31 cellular contexts compared by ENCODE assay signal in the genomic region with DNA sequence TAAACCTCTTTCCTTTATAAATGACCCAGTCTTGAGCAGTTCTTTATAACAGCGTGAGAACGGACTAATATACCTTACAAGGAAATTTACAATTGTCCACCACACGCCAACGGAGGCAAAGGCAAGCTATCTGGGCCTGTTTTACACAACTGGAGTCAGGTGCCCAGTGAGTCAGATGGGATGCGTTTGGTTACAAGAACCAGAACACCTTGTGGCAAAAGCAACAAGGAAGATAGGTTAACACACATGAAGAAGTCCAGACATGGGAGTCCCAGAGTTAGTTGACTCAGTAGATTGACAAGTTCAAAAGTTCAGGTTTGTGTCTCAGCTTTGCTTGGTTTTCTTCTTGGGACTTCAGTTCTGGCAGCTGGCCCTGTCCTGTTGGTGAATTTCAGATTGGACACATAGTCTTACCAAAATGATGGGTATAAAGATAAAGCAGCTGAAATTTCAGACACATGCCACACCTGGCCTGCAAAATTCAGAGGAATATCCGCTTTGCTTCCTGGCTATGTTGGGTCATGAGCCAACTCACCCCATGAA.
"Had no signal": no experiment of that assay in that cellular context is flagged by ENCODE, and none has a peak within 500 bp of the region (broad histone marks: within the 10 kb centered on the region; RNA-seq: fewer than 3 reads in every experiment).

No MANE protein-coding gene starts in this region.

- FAIRE-seq: islet of Langerhans, kidney, urothelium cell line had no signal

- H3K36me3 Mint-ChIP-seq: immature natural killer cell; naive thymus-derived CD8-positive, alpha-beta T cell; neural progenitor cell; stimulated activated naive B cell treated with anti-CD40 and anti-IgM and Interleukin-4, amounts not matched to agents 10 μg/mL and 1 μg/mL and 100 μg/mL, for 72 hours had no signal

- ATAC-seq: left colon; left lung; lower lobe of right lung; naive thymus-derived CD8-positive, alpha-beta T cell; sciatic nerve; stimulated activated naive B cell treated with anti-CD40 and anti-IgM and Interleukin-4, amounts not matched to agents 10 μg/mL and 1 μg/mL and 100 μg/mL, for 72 hours; stimulated activated naive CD8-positive, alpha-beta T cell treated with anti-CD3 and anti-CD28 coated beads, Interleukin-15, Interleukin-2, amounts not matched to agents 100 U/mL and 50 U/mL, for 24 hours; upper lobe of right lung had no signal

- H3K4me3 Mint-ChIP-seq: immature natural killer cell; naive thymus-derived CD8-positive, alpha-beta T cell; nephron; neural progenitor cell; stimulated activated naive B cell treated with anti-CD40 and anti-IgM and Interleukin-4, amounts not matched to agents 10 μg/mL and 1 μg/mL and 100 μg/mL, for 72 hours had no signal

- DNase-seq: hypothalamus; immature natural killer cell; kidney; left colon; left lung; lower lobe of right lung; mammary epithelial cell; mesenchymal stem cell; naive thymus-derived CD8-positive, alpha-beta T cell; occipital lobe; ovary; stimulated activated CD4-positive, alpha-beta T cell treated with anti-CD3 and anti-CD28 coated beads, Interleukin-12 subunit alpha, Interleukin-12 subunit beta, amount 100 ng/mL, for 4 hours; stimulated activated CD4-positive, alpha-beta T cell treated with anti-CD3 and anti-CD28 coated beads, Interleukin-15, amount 100 ng/mL, for 24 hours; stimulated activated CD4-positive, alpha-beta T cell treated with anti-CD3 and anti-CD28 coated beads, Interleukin-2, amount 100 ng/mL, for 24 hours; stimulated activated CD4-positive, alpha-beta T cell treated with anti-CD3 and anti-CD28 coated beads, Interleukin-4, amount 100 ng/mL, for 1 hour; stimulated activated naive B cell treated with anti-CD40 and anti-IgM and Interleukin-4, amounts not matched to agents 10 μg/mL and 1 μg/mL and 100 μg/mL, for 72 hours; stimulated activated naive CD8-positive, alpha-beta T cell treated with anti-CD3 and anti-CD28 coated beads, Interleukin-15, Interleukin-2, amounts not matched to agents 100 U/mL and 50 U/mL, for 24 hours; stomach; testis; thyroid gland; transverse colon; upper lobe of right lung had no signal

- H3K4me1 Mint-ChIP-seq: immature natural killer cell; naive thymus-derived CD8-positive, alpha-beta T cell; stimulated activated naive B cell treated with anti-CD40 and anti-IgM and Interleukin-4, amounts not matched to agents 10 μg/mL and 1 μg/mL and 100 μg/mL, for 72 hours had no signal

- H3K27ac ChIP-seq: left lung, lower lobe of right lung, neural progenitor cell, neutrophil, ovary, right atrium auricular region, skin epidermis, stomach, testis, thyroid gland, transverse colon, upper lobe of right lung had no signal

- H3K27ac Mint-ChIP-seq: immature natural killer cell; naive thymus-derived CD8-positive, alpha-beta T cell; nephron; neural progenitor cell; progenitor cell of endocrine pancreas; stimulated activated naive B cell treated with anti-CD40 and anti-IgM and Interleukin-4, amounts not matched to agents 10 μg/mL and 1 μg/mL and 100 μg/mL, for 72 hours had no signal

- H3K9me3 Mint-ChIP-seq: immature natural killer cell; naive thymus-derived CD8-positive, alpha-beta T cell; nephron had no signal
